Comparison of ENCODE assay signal across 7 cellular contexts in the genomic region with DNA sequence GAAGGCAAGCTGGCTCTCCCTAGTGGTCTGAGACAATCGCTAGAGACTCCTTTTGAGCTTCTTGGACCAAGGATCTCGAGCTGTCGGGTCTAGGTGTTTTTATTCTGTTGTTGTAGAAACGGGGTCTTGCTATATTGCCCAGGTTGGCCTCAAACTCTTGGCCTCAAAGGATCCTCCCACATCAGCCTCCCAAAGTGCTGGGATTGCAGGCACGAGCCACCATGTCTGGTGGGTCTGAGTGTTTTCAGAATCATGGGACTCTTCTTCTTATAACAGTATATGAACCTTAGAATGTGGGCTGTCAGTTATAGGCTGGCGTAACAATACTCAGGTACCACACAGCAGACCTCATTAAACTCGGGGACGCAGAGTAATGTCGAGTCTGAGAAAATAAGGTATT.
"Had no signal": no experiment of that assay in that cellular context is flagged by ENCODE, and none has a peak within 500 bp of the region (broad histone marks: within the 10 kb centered on the region; RNA-seq: fewer than 3 reads in every experiment).

No MANE protein-coding gene starts in this region.

- H3K4me3 ChIP-seq: GM23248, HAP-1 had no signal

- H2AFZ ChIP-seq: GM23248 had no signal

- FAIRE-seq: HTR-8/SVneo had no signal

- DNase-seq: GM23248, GOT3, H7 had no signal

- H3K9ac ChIP-seq: GM23248 had no signal

- H3K4me3 Mint-ChIP-seq: IgD-negative memory B cell had no signal

- H3K27ac ChIP-seq: GM23248 had no signal

- H3K27ac Mint-ChIP-seq: IgD-negative memory B cell had no signal

- ATAC-seq: HCT116 had no signal

- H3K9me3 Mint-ChIP-seq: IgD-negative memory B cell had no signal

- H3K4me1 ChIP-seq: HAP-1 had no signal

- H3K4me1 Mint-ChIP-seq: IgD-negative memory B cell had no signal

- H3K9me3 ChIP-seq: HAP-1 had no signal
